In the genomic region with DNA sequence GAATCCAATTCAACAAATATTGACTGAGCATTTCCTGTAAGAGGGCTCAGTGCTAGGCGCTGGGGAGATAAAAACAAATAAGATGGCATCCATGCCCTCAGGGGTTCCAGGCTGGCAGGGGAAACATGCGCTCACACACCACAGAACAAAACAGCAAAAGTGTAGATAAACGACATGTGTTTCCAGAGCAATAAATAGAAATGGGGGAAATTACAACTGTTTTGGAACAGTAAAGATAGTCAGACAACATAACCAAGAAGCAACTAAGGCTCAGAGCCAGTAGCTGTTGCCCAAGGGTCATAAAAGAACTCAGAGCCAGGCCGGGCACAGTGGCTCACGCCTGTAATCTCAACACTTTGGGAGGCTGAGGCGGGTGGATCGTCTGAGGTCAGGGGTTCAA, we compare ENCODE assay signal across 27 cellular contexts. TPM values are rescaled to one million over a fixed set of nuclear protein-coding genes. Genes with fewer than 3 reads are reported as not detected.
DNase-seq lines count a peak whose midpoint lies in the region; ATAC-seq and TF ChIP-seq lines count a peak whose summit lies in the region.
"Had no signal": no experiment of that assay in that cellular context is flagged by ENCODE, and none has a peak within 500 bp of the region (broad histone marks: within the 10 kb centered on the region; RNA-seq: fewer than 3 reads in every experiment).

No MANE protein-coding gene starts in this region.

- no peak for ATAC-seq in activated naive CD4-positive, alpha-beta T cell treated with anti-CD3 and anti-CD28 coated beads, Interleukin-2, amount 50 U/mL, for 72 hours
- ATAC-seq: activated T-cell treated with anti-CD3 and anti-CD28 coated beads, Interleukin-2, amount 50 U/mL, for 72 hours had no signal

- DNase-seq in progenitor cell of endocrine pancreas (ENCODE audit: low spot score, unreplicated experiment), result no peak
- no peak for DNase-seq in activated naive CD4-positive, alpha-beta T cell treated with anti-CD3 and anti-CD28 coated beads, Interleukin-2, amount 50 U/mL, for 72 hours (ENCODE audit: low spot score in 2 of 2)
- DNase-seq in NCI-H187 (lab: John Stamatoyannopoulos, UW), result no peak
- DNase-seq in posterior vena cava (ENCODE audit: low spot score), result no peak
- DNase-seq: activated CD4-positive, alpha-beta T cell treated with anti-CD3 and anti-CD28 coated beads, Interleukin-2, amount 50 U/mL, for 1 hour; activated naive CD4-positive, alpha-beta T cell treated with anti-CD3 and anti-CD28 coated beads for 36 hours; activated T-cell treated with anti-CD3 and anti-CD28 coated beads, Interleukin-2, amount 50 U/mL, for 72 hours; amygdala; C1 segment of cervical spinal cord; COR-L47; cortex of kidney; GDM1; hypothalamus; immature natural killer cell; mesenchymal stem cell; NCI-H1092 treated with DMSO at 0.1 percent for 48 hours; NCI-H2029; NCI-H226; psoas muscle; T-helper 9 cell had no signal

- no peak overlapping the region for H3K27ac ChIP-seq in BLaER1
- peak overlapping the region; percentile 7 for H3K27ac ChIP-seq in HUES48 (ENCODE audit: low read depth, low read length)
- H3K27ac ChIP-seq: psoas muscle, tibial nerve, VCaP had no signal

- H3K4me1 Mint-ChIP-seq in brain (peaks cover 87% of the 10 kb centered on the region), progenitor cell of endocrine pancreas (ENCODE audit: low read depth) (peaks cover 66% of the 10 kb centered on the region)
- H3K4me1 Mint-ChIP-seq: immature natural killer cell had no signal

- no peak overlapping the region for H3K9ac ChIP-seq in BLaER1
- H3K9ac ChIP-seq in HUES48 (ENCODE audit: low read depth, low read length), result no peak overlapping the region

- intact Hi-C loops in posterior vena cava (cut with DNase I), result no loop called here

- peaks cover 92% of the 10 kb centered on the region for H3K36me3 ChIP-seq in BLaER1
- H3K36me3 ChIP-seq in HUES48 (ENCODE audit: control insufficient read depth, insufficient read depth, low read length), result no peaks in the 10 kb centered on the region
- H3K36me3 ChIP-seq: esophagus muscularis mucosa, HAP-1, tibial nerve had no signal

- no peaks in the 10 kb centered on the region for H3K27me3 Mint-ChIP-seq in brain
- no peaks in the 10 kb centered on the region for H3K27me3 Mint-ChIP-seq in progenitor cell of endocrine pancreas

- TF ChIP-seq CTCF in brain (conservative IDR thresholded peaks at IDR 0.05), result no peak
- TF ChIP-seq CTCF in progenitor cell of endocrine pancreas (IDR thresholded peaks at IDR 0.05; ENCODE audit: unreplicated experiment), result no peak

- H4K20me1 ChIP-seq in BLaER1, result peaks cover 100% of the 10 kb centered on the region

- H3K4me2 ChIP-seq in BLaER1, result peak overlapping the region; percentile 28

- H3K27me3 ChIP-seq in BLaER1 (no peaks in the 10 kb centered on the region), HUES48 (ENCODE audit: control insufficient read depth, insufficient read depth, low read length) (no peaks in the 10 kb centered on the region)
- H3K27me3 ChIP-seq: esophagus muscularis mucosa, tibial nerve had no signal

- peaks cover 0 to 6% (median 0%) of the 10 kb centered on the region in 5 experiments for H3K9me3 Mint-ChIP-seq in brain
- H3K9me3 Mint-ChIP-seq in progenitor cell of endocrine pancreas (ENCODE audit: low read depth), result no peaks in the 10 kb centered on the region
- H3K9me3 Mint-ChIP-seq in activated naive CD4-positive, alpha-beta T cell treated with anti-CD3 and anti-CD28 coated beads, Interleukin-2, amount 50 U/mL, for 72 hours, result peaks cover 13 to 15% of the 10 kb centered on the region in 2 donors
- H3K9me3 Mint-ChIP-seq: activated naive CD4-positive, alpha-beta T cell treated with anti-CD3 and anti-CD28 coated beads for 36 hours had no signal

- H3K36me3 Mint-ChIP-seq in brain (peaks cover 28% of the 10 kb centered on the region), progenitor cell of endocrine pancreas (ENCODE audit: insufficient read depth) (peaks cover 1% of the 10 kb centered on the region)
- H3K36me3 Mint-ChIP-seq in activated naive CD4-positive, alpha-beta T cell treated with anti-CD3 and anti-CD28 coated beads, Interleukin-2, amount 50 U/mL, for 72 hours, result peaks cover 0 to 5% of the 10 kb centered on the region in 2 donors
- H3K36me3 Mint-ChIP-seq: immature natural killer cell had no signal

- H3K27ac Mint-ChIP-seq in brain (peak overlapping the region in 4 of 5 experiments; percentile 54 to 91 (median 78)), progenitor cell of endocrine pancreas (peak overlapping the region; percentile 92)
- H3K27ac Mint-ChIP-seq in activated naive CD4-positive, alpha-beta T cell treated with anti-CD3 and anti-CD28 coated beads, Interleukin-2, amount 50 U/mL, for 72 hours, result no peak overlapping the region
- H3K27ac Mint-ChIP-seq: activated naive CD4-positive, alpha-beta T cell treated with anti-CD3 and anti-CD28 coated beads for 36 hours; activated T-cell treated with anti-CD3 and anti-CD28 coated beads, Interleukin-2, amount 50 U/mL, for 72 hours; immature natural killer cell had no signal

- H3K9me3 ChIP-seq in BLaER1 (0 out of 2 replicates have a peak, but pooled peaks cover 5% of the 10 kb centered on the region), HUES48 (ENCODE audit: control insufficient read depth, insufficient read depth, low read length) (no peaks in the 10 kb centered on the region)
- H3K9me3 ChIP-seq: esophagus muscularis mucosa, HAP-1, psoas muscle, tibial nerve had no signal

- H3K4me3 Mint-ChIP-seq in brain, result peak overlapping the region; percentile 5 to 78 (median 58)
- H3K4me3 Mint-ChIP-seq in progenitor cell of endocrine pancreas (ENCODE audit: low read depth), result no peak overlapping the region
- H3K4me3 Mint-ChIP-seq: activated naive CD4-positive, alpha-beta T cell treated with anti-CD3 and anti-CD28 coated beads for 36 hours; activated T-cell treated with anti-CD3 and anti-CD28 coated beads, Interleukin-2, amount 50 U/mL, for 72 hours; immature natural killer cell had no signal

- H3K4me1 ChIP-seq in BLaER1 (peaks cover 89% of the 10 kb centered on the region), HUES48 (ENCODE audit: control insufficient read depth, insufficient read depth, low read length) (peaks cover 53% of the 10 kb centered on the region)

- H3K4me3 ChIP-seq in BLaER1 (no peak overlapping the region), HUES48 (ENCODE audit: low read depth, low read length) (no peak overlapping the region)
- H3K4me3 ChIP-seq: esophagus muscularis mucosa, HAP-1, psoas muscle, tibial nerve had no signal

RNA-seq across cellular contexts. Expression of gene ZNF608, which starts 25.1 kb away (rescaled TPM):
- 15.6 TPM for polyA plus RNA-seq in brain (ENCODE audit: insufficient read depth, low read depth, low replicate concordance)
- total RNA-seq in progenitor cell of endocrine pancreas (134 and 148 TPM in 2 replicates), posterior vena cava (10 to 100 TPM; 11.4 to 11.9 TPM)
- total RNA-seq in activated naive CD4-positive, alpha-beta T cell treated with anti-CD3 and anti-CD28 coated beads, Interleukin-2, amount 50 U/mL, for 72 hours, result not detected
- total RNA-seq: activated naive CD4-positive, alpha-beta T cell treated with anti-CD3 and anti-CD28 coated beads for 36 hours had no signal
- polyA plus RNA-seq: immature natural killer cell had no signal

Comparison
In these comparisons a context has a peak if more than half of its experiments do, and no peak if none do; other contexts are left out.
1. H3K27ac Mint-ChIP-seq: peak in brain (4 of 5) and progenitor cell of endocrine pancreas (single experiment); none in activated naive CD4-positive, alpha-beta T cell treated with anti-CD3 and anti-CD28 coated beads, Interleukin-2, amount 50 U/mL, for 72 hours (0 of 2).
2. RNA of gene ZNF608, which starts 25.1 kb away (total RNA-seq): 134 to 148 TPM in progenitor cell of endocrine pancreas; 11.4 to 11.9 TPM in posterior vena cava and not detected in activated naive CD4-positive, alpha-beta T cell treated with anti-CD3 and anti-CD28 coated beads, Interleukin-2, amount 50 U/mL, for 72 hours; every median in the first group is over 10 times any median in the second.